Comparison of ENCODE assay signal across 16 cellular contexts in genomic region chr20:39358052-39358451, GRCh38.
DNase-seq lines count a peak whose midpoint lies in the region; ATAC-seq, FAIRE-seq and TF ChIP-seq lines count a peak whose summit lies in the region.
"Had no signal": no experiment of that assay in that cellular context is flagged by ENCODE, and none has a peak within 500 bp of the region (broad histone marks: within the 10 kb centered on the region; RNA-seq: fewer than 3 reads in every experiment).

No MANE protein-coding gene starts in this region.

- ATAC-seq in GM18870 (IDR thresholded peaks at IDR 0.05; ENCODE audit: unreplicated experiment) = peak; percentile 57
- peak; percentile 70 for ATAC-seq in HG02870 (IDR thresholded peaks at IDR 0.05; ENCODE audit: unreplicated experiment)
- no peak for ATAC-seq in GM21737 (IDR thresholded peaks at IDR 0.05; ENCODE audit: unreplicated experiment)

- H3K36me3 ChIP-seq in bronchial epithelial cell (ENCODE audit: control insufficient read depth, insufficient read depth, low read length) (no peaks in the 10 kb centered on the region), skeletal muscle tissue (ENCODE audit: control insufficient read depth in 3 of 3, insufficient read depth in 3 of 3, low read length in 3 of 3) (no peaks in the 10 kb centered on the region), neural progenitor cell (no peaks in the 10 kb centered on the region)
- H3K36me3 ChIP-seq: pancreas had no signal

- no peak overlapping the region for H3K4me3 Mint-ChIP-seq in neural progenitor cell

- H2AFZ ChIP-seq in neural progenitor cell (replicated peaks) = no peak overlapping the region

- FAIRE-seq in bronchial epithelial cell (lab: Jason Lieb, UNC) = peak; percentile 28
- FAIRE-seq: pancreas, RCC 7860 had no signal

- no peaks in the 10 kb centered on the region for H3K36me3 Mint-ChIP-seq in neural progenitor cell

- H3K27ac ChIP-seq in skeletal muscle tissue (ENCODE audit: low read depth, low read length) (peak overlapping the region; percentile 61), neural progenitor cell (no peak overlapping the region)
- H3K27ac ChIP-seq: pancreas had no signal

- H3K27me3 ChIP-seq in bronchial epithelial cell (ENCODE audit: control insufficient read depth, insufficient read depth, low read length) (no peaks in the 10 kb centered on the region), skeletal muscle tissue (ENCODE audit: control insufficient read depth in 3 of 3, insufficient read depth in 3 of 3, low read length in 3 of 3) (no peaks in the 10 kb centered on the region), neural progenitor cell (no peaks in the 10 kb centered on the region)
- H3K27me3 ChIP-seq: pancreas had no signal

- H3F3A ChIP-seq in neural progenitor cell (ENCODE audit: low read depth) = no peaks in the 10 kb centered on the region

- H4K20me1 ChIP-seq in neural progenitor cell (ENCODE audit: low read depth) = no peaks in the 10 kb centered on the region

- peaks cover 15 to 36% (median 25%) of the 10 kb centered on the region in 3 donors for H3K4me1 ChIP-seq in skeletal muscle tissue (ENCODE audit: control insufficient read depth in 3 of 3, insufficient read depth in 3 of 3, low read length in 3 of 3)
- H3K4me1 ChIP-seq in neural progenitor cell = no peaks in the 10 kb centered on the region
- H3K4me1 ChIP-seq: pancreas had no signal

- no peak overlapping the region for H3K4me2 ChIP-seq in neural progenitor cell

- DNase-seq in bronchial epithelial cell (ENCODE audit: low read depth) (no peak), retina (no peak), neural progenitor cell (ENCODE audit: low spot score) (no peak)
- DNase-seq in activated CD4-positive, alpha-beta T cell treated with anti-CD3 and anti-CD28 coated beads for 4 hours = no peak
- DNase-seq: activated CD8-positive, alpha-beta memory T cell treated with anti-CD3 and anti-CD28 coated beads, Interleukin-2, amount 50 U/mL, for 48 hours; Calu3; Kasumi-1; NCI-H2171 treated with DMSO at 0.1 percent for 48 hours; stimulated activated CD4-positive, alpha-beta T cell treated with anti-CD3 and anti-CD28 coated beads, Interleukin-4, amount 100 ng/mL, for 1 hour; T1000 had no signal

- peaks cover 2% of the 10 kb centered on the region for H3K27me3 Mint-ChIP-seq in neural progenitor cell (ENCODE audit: insufficient read depth, low read depth)

- H3K4me3 ChIP-seq in bronchial epithelial cell (ENCODE audit: low read depth, low read length) = no peak overlapping the region
- no peak overlapping the region for H3K4me3 ChIP-seq in skeletal muscle tissue (ENCODE audit: low read length in 3 of 3)
- H3K4me3 ChIP-seq in neural progenitor cell = no peak overlapping the region
- H3K4me3 ChIP-seq: pancreas had no signal

- H3K79me2 ChIP-seq in neural progenitor cell (ENCODE audit: low read depth) = no peaks in the 10 kb centered on the region

- H3K9me3 ChIP-seq in skeletal muscle tissue (ENCODE audit: control insufficient read depth in 3 of 3, low read length in 3 of 3) = no peaks in the 10 kb centered on the region
- H3K9me3 ChIP-seq in neural progenitor cell (ENCODE audit: low read depth) = no peaks in the 10 kb centered on the region
- H3K9me3 ChIP-seq: pancreas had no signal

- H3K4me1 Mint-ChIP-seq in neural progenitor cell = no peaks in the 10 kb centered on the region

- no peak overlapping the region for H3K9ac ChIP-seq in skeletal muscle tissue (ENCODE audit: low read depth in 1 of 3, low read length in 3 of 3)
- H3K9ac ChIP-seq in neural progenitor cell = no peak overlapping the region

- H3K9me3 Mint-ChIP-seq in neural progenitor cell = no peaks in the 10 kb centered on the region

- H3K27ac Mint-ChIP-seq in neural progenitor cell = no peak overlapping the region

- no peak for TF ChIP-seq CTCF in bronchial epithelial cell (IDR thresholded peaks at IDR 0.05; ENCODE audit: insufficient read depth, low read length, severe bottlenecking)
- no peak for TF ChIP-seq CTCF in neural progenitor cell (IDR thresholded peaks at IDR 0.05)
